In the genomic region with DNA sequence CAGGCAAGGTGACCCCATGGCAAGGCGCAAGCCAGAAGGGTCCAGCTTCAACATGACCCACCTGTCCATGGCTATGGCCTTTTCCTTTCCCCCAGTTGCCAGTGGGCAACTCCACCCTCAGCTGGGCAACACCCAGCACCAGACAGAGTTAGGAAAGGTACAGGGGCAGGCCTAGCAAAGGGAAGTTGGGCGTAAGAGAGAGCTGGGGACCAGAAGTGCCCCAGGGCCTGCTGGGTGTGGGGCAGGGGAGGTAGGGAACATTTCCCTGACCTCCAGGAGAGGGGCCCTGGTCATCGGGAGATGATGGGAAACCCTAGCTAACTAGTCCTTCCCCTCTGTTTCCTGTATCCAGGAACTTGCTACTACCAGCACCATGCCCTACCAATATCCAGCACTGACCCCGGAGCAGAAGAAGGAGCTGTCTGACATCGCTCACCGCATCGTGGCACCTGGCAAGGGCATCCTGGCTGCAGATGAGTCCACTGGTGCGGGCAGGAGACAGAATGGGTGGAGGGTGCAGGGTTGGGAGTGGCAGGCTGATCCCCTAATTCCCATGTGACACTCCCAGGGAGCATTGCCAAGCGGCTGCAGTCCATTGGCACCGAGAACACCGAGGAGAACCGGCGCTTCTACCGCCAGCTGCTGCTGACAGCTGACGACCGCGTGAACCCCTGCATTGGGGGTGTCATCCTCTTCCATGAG, we compare ENCODE assay signal across 1 cellular context.
TF ChIP-seq lines count a peak whose summit lies in the region.

No MANE protein-coding gene starts in this region.

TF ChIP-seq in H1, 55 proteins besides CTCF, POLR2A, EP300 and RAD21:
- TF ChIP-seq SUZ12 (IDR thresholded peaks at IDR 0.05; ENCODE audit: low read length) (no peak), GTF2F1 (IDR thresholded peaks at IDR 0.05; ENCODE audit: borderline replicate concordance, low read depth, low read length) (no peak), CREB1 (IDR thresholded peaks at IDR 0.05) (no peak), HDAC6 (IDR thresholded peaks at IDR 0.05; ENCODE audit: low read depth, low read length) (no peak), TEAD4 (IDR thresholded peaks at IDR 0.05; ENCODE audit: low read depth, low read length) (no peak), EZH2 (IDR thresholded peaks at IDR 0.05; ENCODE audit: low read depth, low read length, severe bottlenecking) (no peak), TAF7 (optimal IDR thresholded peaks at IDR 0.05; ENCODE audit: borderline replicate concordance, low read depth, low read length) (no peak), JUND (IDR thresholded peaks at IDR 0.05; ENCODE audit: low read length) (no peak), RNF2 (IDR thresholded peaks at IDR 0.05; ENCODE audit: borderline replicate concordance, low read depth, low read length, missing control alignments, poor library complexity, severe bottlenecking) (no peak), HDAC2 (IDR thresholded peaks at IDR 0.05; ENCODE audit: borderline replicate concordance in 1 of 2, low read depth in 2 of 2, low read length in 2 of 2) (no peak), TAF1 (IDR thresholded peaks at IDR 0.05; ENCODE audit: low read depth, low read length) (no peak), PHF8 (conservative IDR thresholded peaks at IDR 0.05; ENCODE audit: low read depth, low read length) (no peak), CBX8 (IDR thresholded peaks at IDR 0.05; ENCODE audit: borderline replicate concordance, low read depth, low read length) (no peak), ZNF274 (IDR thresholded peaks at IDR 0.05; ENCODE audit: borderline replicate concordance, extremely low read depth, low read length) (no peak), SIRT6 (IDR thresholded peaks at IDR 0.05; ENCODE audit: low read length) (no peak), CBX5 (IDR thresholded peaks at IDR 0.05; ENCODE audit: low read depth, low read length) (no peak)
- TF ChIP-seq, protein P1, sequence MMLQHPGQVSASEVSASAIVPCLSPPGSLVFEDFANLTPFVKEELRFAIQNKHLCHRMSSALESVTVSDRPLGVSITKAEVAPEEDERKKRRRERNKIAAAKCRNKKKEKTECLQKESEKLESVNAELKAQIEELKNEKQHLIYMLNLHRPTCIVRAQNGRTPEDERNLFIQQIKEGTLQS (IDR thresholded peaks at IDR 0.05; ENCODE audit: insufficient read depth, low read depth, low read length): no peak
- TF ChIP-seq, protein P2, sequence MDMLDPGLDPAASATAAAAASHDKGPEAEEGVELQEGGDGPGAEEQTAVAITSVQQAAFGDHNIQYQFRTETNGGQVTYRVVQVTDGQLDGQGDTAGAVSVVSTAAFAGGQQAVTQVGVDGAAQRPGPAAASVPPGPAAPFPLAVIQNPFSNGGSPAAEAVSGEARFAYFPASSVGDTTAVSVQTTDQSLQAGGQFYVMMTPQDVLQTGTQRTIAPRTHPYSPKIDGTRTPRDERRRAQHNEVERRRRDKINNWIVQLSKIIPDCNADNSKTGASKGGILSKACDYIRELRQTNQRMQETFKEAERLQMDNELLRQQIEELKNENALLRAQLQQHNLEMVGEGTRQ (IDR thresholded peaks at IDR 0.05; ENCODE audit: low read length): no peak
- TF ChIP-seq, protein P3, sequence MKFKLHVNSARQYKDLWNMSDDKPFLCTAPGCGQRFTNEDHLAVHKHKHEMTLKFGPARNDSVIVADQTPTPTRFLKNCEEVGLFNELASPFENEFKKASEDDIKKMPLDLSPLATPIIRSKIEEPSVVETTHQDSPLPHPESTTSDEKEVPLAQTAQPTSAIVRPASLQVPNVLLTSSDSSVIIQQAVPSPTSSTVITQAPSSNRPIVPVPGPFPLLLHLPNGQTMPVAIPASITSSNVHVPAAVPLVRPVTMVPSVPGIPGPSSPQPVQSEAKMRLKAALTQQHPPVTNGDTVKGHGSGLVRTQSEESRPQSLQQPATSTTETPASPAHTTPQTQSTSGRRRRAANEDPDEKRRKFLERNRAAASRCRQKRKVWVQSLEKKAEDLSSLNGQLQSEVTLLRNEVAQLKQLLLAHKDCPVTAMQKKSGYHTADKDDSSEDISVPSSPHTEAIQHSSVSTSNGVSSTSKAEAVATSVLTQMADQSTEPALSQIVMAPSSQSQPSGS (IDR thresholded peaks at IDR 0.05; ENCODE audit: low read length): no peak
- TF ChIP-seq, protein P4, sequence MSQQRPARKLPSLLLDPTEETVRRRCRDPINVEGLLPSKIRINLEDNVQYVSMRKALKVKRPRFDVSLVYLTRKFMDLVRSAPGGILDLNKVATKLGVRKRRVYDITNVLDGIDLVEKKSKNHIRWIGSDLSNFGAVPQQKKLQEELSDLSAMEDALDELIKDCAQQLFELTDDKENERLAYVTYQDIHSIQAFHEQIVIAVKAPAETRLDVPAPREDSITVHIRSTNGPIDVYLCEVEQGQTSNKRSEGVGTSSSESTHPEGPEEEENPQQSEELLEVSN (IDR thresholded peaks at IDR 0.05): no peak
